In the genomic region with DNA sequence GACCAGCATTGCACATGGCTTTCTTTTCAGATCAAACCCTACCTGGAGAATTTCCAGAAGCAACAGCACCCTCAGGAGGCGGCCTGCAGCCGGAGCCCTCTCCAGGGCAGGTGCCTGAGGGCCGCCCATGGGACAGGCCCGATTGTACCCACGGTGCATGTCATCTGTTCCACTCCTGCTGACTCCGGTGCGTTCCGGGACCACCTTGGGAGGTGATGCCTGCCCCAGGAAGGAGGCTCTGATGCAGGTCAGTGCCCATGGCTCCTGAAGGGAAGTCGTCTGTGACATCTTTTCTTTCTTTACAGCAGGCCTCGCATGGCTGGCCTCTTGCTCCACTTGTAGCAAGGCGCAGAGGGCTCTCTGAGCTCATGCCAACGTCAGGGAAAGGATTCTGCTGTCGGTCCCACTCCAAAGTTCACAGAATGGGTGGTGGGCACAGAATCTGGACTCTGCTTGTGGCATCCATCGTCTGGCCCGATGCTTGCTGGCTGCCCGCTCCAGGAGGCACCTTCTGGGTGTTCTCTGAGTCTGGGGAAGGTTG, we compare ENCODE assay signal across 1 cellular context.
TF ChIP-seq lines count a peak whose summit lies in the region.

No MANE protein-coding gene starts in this region.

TF ChIP-seq in GM23338, 12 proteins besides CTCF, POLR2A, EP300 and RAD21 (continued from another document):
- TF ChIP-seq, protein P1, sequence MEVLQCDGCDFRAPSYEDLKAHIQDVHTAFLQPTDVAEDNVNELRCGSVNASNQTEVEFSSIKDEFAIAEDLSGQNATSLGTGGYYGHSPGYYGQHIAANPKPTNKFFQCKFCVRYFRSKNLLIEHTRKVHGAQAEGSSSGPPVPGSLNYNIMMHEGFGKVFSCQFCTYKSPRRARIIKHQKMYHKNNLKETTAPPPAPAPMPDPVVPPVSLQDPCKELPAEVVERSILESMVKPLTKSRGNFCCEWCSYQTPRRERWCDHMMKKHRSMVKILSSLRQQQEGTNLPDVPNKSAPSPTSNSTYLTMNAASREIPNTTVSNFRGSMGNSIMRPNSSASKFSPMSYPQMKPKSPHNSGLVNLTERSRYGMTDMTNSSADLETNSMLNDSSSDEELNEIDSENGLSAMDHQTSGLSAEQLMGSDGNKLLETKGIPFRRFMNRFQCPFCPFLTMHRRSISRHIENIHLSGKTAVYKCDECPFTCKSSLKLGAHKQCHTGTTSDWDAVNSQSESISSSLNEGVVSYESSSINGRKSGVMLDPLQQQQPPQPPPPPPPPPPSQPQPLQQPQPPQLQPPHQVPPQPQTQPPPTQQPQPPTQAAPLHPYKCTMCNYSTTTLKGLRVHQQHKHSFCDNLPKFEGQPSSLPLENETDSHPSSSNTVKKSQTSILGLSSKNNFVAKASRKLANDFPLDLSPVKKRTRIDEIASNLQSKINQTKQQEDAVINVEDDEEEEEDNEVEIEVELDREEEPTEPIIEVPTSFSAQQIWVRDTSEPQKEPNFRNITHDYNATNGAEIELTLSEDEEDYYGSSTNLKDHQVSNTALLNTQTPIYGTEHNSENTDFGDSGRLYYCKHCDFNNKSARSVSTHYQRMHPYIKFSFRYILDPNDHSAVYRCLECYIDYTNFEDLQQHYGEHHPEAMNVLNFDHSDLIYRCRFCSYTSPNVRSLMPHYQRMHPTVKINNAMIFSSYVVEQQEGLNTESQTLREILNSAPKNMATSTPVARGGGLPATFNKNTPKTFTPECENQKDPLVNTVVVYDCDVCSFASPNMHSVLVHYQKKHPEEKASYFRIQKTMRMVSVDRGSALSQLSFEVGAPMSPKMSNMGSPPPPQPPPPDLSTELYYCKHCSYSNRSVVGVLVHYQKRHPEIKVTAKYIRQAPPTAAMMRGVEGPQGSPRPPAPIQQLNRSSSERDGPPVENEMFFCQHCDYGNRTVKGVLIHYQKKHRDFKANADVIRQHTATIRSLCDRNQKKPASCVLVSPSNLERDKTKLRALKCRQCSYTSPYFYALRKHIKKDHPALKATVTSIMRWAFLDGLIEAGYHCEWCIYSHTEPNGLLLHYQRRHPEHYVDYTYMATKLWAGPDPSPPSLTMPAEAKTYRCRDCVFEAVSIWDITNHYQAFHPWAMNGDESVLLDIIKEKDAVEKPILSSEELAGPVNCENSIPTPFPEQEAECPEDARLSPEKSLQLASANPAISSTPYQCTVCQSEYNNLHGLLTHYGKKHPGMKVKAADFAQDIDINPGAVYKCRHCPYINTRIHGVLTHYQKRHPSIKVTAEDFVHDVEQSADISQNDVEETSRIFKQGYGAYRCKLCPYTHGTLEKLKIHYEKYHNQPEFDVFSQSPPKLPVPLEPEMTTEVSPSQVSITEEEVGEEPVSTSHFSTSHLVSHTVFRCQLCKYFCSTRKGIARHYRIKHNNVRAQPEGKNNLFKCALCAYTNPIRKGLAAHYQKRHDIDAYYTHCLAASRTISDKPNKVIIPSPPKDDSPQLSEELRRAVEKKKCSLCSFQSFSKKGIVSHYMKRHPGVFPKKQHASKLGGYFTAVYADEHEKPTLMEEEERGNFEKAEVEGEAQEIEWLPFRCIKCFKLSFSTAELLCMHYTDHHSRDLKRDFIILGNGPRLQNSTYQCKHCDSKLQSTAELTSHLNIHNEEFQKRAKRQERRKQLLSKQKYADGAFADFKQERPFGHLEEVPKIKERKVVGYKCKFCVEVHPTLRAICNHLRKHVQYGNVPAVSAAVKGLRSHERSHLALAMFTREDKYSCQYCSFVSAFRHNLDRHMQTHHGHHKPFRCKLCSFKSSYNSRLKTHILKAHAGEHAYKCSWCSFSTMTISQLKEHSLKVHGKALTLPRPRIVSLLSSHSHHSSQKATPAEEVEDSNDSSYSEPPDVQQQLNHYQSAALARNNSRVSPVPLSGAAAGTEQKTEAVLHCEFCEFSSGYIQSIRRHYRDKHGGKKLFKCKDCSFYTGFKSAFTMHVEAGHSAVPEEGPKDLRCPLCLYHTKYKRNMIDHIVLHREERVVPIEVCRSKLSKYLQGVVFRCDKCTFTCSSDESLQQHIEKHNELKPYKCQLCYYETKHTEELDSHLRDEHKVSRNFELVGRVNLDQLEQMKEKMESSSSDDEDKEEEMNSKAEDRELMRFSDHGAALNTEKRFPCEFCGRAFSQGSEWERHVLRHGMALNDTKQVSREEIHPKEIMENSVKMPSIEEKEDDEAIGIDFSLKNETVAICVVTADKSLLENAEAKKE (CRISPR knock-in tag; IDR thresholded peaks at IDR 0.05): no peak
- no peak for TF ChIP-seq STAT1 (IDR thresholded peaks at IDR 0.05; ENCODE audit: unreplicated experiment)
- TF ChIP-seq POLR2AphosphoS5 (IDR thresholded peaks at IDR 0.05; ENCODE audit: low read depth): no peak
- TF ChIP-seq, protein P2, sequence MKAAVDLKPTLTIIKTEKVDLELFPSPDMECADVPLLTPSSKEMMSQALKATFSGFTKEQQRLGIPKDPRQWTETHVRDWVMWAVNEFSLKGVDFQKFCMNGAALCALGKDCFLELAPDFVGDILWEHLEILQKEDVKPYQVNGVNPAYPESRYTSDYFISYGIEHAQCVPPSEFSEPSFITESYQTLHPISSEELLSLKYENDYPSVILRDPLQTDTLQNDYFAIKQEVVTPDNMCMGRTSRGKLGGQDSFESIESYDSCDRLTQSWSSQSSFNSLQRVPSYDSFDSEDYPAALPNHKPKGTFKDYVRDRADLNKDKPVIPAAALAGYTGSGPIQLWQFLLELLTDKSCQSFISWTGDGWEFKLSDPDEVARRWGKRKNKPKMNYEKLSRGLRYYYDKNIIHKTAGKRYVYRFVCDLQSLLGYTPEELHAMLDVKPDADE (IDR thresholded peaks at IDR 0.05): no peak
- TF ChIP-seq NANOG (IDR thresholded peaks at IDR 0.05; ENCODE audit: borderline replicate concordance): no peak
